ENCODE assay signal across 31 cellular contexts in the genomic region with DNA sequence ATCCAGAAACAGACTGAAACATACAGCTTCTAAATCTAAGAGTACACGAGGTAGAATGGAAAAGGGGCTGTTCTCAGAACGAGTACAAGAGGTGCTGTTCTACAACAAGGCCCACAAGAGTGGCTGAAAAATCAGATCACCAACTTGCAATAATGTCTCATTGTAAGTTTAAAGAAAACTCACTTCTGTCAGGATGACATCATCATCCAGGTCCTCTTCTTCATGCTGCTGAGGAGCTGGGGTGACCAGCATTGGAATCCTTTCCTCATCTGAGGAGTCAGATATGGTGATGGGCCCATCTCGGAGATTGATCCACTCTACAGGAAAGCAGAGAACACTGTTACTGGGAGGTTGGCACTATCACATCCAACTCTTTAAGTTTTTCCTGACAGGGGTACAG.
"Had no signal": no experiment of that assay in that cellular context is flagged by ENCODE, and none has a peak within 500 bp of the region (broad histone marks: within the 10 kb centered on the region; RNA-seq: fewer than 3 reads in every experiment).

No MANE protein-coding gene starts in this region.

- FAIRE-seq: colon, endometrium, frontal cortex had no signal

- H3K9me3 ChIP-seq: adrenal gland, body of pancreas had no signal

- H3K4me3 ChIP-seq: adrenal gland, body of pancreas had no signal

- DNase-seq: activated CD4-positive, alpha-beta memory T cell treated with anti-CD3 and anti-CD28 coated beads for 36 hours; activated CD4-positive, alpha-beta T cell treated with anti-CD3 and anti-CD28 coated beads for 36 hours; activated CD4-positive, alpha-beta T cell treated with anti-CD3 and anti-CD28 coated beads, Interleukin-2, amount 10 ng/mL, durations not matched to agents 24 days and 14 days; activated CD4-positive, CD25-positive, alpha-beta regulatory T cell; activated CD4-positive, CD25-positive, alpha-beta regulatory T cell treated with anti-CD3 and anti-CD28 coated beads, Interleukin-2, amount 50 U/mL, for 72 hours; activated CD8-positive, alpha-beta memory T cell treated with anti-CD3 and anti-CD28 coated beads, Interleukin-2, amount 10 ng/mL, durations not matched to agents 7 days and 5 days; activated CD8-positive, alpha-beta memory T cell treated with anti-CD3 and anti-CD28 coated beads, Interleukin-2, amount 50 U/mL, for 4 hours; activated CD8-positive, alpha-beta T cell treated with anti-CD3 and anti-CD28 coated beads, Interleukin-2, amount 10 ng/mL, durations not matched to agents 7 days and 5 days; activated effector memory CD4-positive, alpha-beta T cell treated with anti-CD3 and anti-CD28 coated beads, Interleukin-2, amount 50 U/mL, for 16 hours; activated naive CD4-positive, alpha-beta T cell treated with anti-CD3 and anti-CD28 coated beads for 36 hours; activated naive CD8-positive, alpha-beta T cell treated with anti-CD3 and anti-CD28 coated beads for 36 hours; activated naive CD8-positive, alpha-beta T cell treated with anti-CD3 and anti-CD28 coated beads, Interleukin-2, amount 50 U/mL, for 24 hours; activated T-cell treated with anti-CD3 and anti-CD28 coated beads, Interleukin-2, amount 50 U/mL, for 1 hour; activated T-cell treated with anti-CD3 and anti-CD28 coated beads, Interleukin-2, amount 50 U/mL, for 48 hours; adrenal gland; amygdala; aorta; body of pancreas; caudate nucleus; cortex of kidney; dermis blood vessel endothelial cell; effector CD4-positive, alpha-beta T cell; foreskin fibroblast; head of caudate nucleus; T-helper 1 cell; T-helper 17 cell; T1000 had no signal

- H3K4me1 ChIP-seq: body of pancreas had no signal

- ATAC-seq: activated CD4-positive, alpha-beta T cell treated with anti-CD3 and anti-CD28 coated beads for 36 hours; activated CD8-positive, alpha-beta memory T cell treated with anti-CD3 and anti-CD28 coated beads, Interleukin-2, amount 10 ng/mL, durations not matched to agents 7 days and 5 days; activated CD8-positive, alpha-beta T cell treated with anti-CD3 and anti-CD28 coated beads, Interleukin-2, amount 10 ng/mL, durations not matched to agents 7 days and 5 days; activated naive CD8-positive, alpha-beta T cell treated with anti-CD3 and anti-CD28 coated beads, Interleukin-2, amount 50 U/mL, for 24 hours; body of pancreas; esophagus mucosa; T-helper 17 cell had no signal

- H3K27me3 ChIP-seq: adrenal gland, body of pancreas had no signal

- H3K27ac ChIP-seq: adrenal gland, body of pancreas had no signal
